ENCODE assay signal across 1 cellular context in the genomic region with DNA sequence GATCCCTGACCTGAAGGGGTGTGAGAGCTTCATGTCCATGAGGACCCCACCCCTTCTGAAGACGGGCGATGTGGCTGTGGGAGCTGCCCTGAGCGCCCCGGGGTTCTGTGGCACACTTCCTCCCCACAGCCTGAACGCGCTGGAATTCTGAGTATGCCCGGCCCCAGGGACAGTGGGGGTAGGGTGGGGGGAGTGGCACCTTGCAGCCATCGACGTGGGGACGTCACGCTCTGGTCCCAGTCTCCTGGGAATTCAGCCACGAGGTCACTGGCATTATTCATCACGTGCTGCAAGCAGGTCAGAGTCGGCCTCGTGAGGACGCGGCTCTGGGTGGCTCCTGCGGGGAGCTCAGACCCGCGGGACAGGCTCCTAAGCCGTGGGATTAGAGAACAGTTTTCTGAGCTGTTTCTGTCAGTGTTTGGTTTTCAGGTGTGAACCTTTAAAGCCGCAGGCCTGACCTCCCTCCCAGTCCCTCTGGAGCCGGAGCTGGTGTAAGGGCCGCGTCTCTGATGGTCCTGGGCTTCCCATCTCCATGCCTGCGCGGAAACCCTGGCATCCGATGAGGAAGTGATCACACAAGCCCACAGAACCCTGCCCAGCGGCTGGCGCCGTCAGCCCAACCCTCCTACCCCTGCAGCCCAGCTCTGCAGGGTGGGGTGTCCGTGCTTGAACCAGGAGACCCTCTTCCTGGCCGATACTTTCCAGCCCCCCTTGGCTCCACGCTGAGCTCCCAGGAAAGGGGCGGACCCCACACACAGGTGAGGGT.
A peak's percentile ranks its signal among the peaks of the same experiment; 100 is the strongest.
TF ChIP-seq lines count a peak whose summit lies in the region.

No MANE protein-coding gene starts in this region.

TF ChIP-seq in K562, 482 proteins besides CTCF, POLR2A, EP300 and RAD21 (continued from another document):
- TF ChIP-seq, protein P1, sequence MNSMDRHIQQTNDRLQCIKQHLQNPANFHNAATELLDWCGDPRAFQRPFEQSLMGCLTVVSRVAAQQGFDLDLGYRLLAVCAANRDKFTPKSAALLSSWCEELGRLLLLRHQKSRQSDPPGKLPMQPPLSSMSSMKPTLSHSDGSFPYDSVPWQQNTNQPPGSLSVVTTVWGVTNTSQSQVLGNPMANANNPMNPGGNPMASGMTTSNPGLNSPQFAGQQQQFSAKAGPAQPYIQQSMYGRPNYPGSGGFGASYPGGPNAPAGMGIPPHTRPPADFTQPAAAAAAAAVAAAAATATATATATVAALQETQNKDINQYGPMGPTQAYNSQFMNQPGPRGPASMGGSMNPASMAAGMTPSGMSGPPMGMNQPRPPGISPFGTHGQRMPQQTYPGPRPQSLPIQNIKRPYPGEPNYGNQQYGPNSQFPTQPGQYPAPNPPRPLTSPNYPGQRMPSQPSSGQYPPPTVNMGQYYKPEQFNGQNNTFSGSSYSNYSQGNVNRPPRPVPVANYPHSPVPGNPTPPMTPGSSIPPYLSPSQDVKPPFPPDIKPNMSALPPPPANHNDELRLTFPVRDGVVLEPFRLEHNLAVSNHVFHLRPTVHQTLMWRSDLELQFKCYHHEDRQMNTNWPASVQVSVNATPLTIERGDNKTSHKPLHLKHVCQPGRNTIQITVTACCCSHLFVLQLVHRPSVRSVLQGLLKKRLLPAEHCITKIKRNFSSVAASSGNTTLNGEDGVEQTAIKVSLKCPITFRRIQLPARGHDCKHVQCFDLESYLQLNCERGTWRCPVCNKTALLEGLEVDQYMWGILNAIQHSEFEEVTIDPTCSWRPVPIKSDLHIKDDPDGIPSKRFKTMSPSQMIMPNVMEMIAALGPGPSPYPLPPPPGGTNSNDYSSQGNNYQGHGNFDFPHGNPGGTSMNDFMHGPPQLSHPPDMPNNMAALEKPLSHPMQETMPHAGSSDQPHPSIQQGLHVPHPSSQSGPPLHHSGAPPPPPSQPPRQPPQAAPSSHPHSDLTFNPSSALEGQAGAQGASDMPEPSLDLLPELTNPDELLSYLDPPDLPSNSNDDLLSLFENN (IDR thresholded peaks at IDR 0.05; ENCODE audit: low read depth in 2 of 2, low read length in 2 of 2) = no peak
- TF ChIP-seq POLR2G (IDR thresholded peaks at IDR 0.05; ENCODE audit: low read depth, low read length) (no peak), TEAD2 (tag; IDR thresholded peaks at IDR 0.05) (no peak), L3MBTL2 (IDR thresholded peaks at IDR 0.05) (peak; percentile 67; the same call in 1 of the 2 replicates), KDM2B (CRISPR knock-in tag; IDR thresholded peaks at IDR 0.05) (no peak), KDM5B (IDR thresholded peaks at IDR 0.05; ENCODE audit: insufficient replicate concordance, low read depth, low read length) (peak; percentile 31), MYC (IDR thresholded peaks at IDR 0.05; ENCODE audit: low read depth, low read length) (no peak), MYC (CRISPR knock-in tag; IDR thresholded peaks at IDR 0.05; ENCODE audit: borderline replicate concordance, low read depth) (peak; percentile 17; the same call in 1 of the 2 replicates), JUNB (CRISPR knock-in tag; conservative IDR thresholded peaks at IDR 0.05) (no peak), RBM14 (IDR thresholded peaks at IDR 0.05; ENCODE audit: borderline replicate concordance, insufficient read depth, low read depth, low read length) (no peak), ARID1B (IDR thresholded peaks at IDR 0.05) (no peak), RBM17 (IDR thresholded peaks at IDR 0.05; ENCODE audit: borderline replicate concordance, low read depth, low read length) (no peak), POLR3G (IDR thresholded peaks at IDR 0.05; ENCODE audit: extremely low read depth, insufficient read length, insufficient replicate concordance) (no peak), SAP30 (IDR thresholded peaks at IDR 0.05; ENCODE audit: borderline replicate concordance, insufficient read depth, low read depth, low read length, poor library complexity, severe bottlenecking) (peak; percentile 38), RAD51 (IDR thresholded peaks at IDR 0.05; ENCODE audit: borderline replicate concordance, low read depth) (peak; percentile 25; the same call in 1 of the 2 replicates)
- TF ChIP-seq, protein P2, sequence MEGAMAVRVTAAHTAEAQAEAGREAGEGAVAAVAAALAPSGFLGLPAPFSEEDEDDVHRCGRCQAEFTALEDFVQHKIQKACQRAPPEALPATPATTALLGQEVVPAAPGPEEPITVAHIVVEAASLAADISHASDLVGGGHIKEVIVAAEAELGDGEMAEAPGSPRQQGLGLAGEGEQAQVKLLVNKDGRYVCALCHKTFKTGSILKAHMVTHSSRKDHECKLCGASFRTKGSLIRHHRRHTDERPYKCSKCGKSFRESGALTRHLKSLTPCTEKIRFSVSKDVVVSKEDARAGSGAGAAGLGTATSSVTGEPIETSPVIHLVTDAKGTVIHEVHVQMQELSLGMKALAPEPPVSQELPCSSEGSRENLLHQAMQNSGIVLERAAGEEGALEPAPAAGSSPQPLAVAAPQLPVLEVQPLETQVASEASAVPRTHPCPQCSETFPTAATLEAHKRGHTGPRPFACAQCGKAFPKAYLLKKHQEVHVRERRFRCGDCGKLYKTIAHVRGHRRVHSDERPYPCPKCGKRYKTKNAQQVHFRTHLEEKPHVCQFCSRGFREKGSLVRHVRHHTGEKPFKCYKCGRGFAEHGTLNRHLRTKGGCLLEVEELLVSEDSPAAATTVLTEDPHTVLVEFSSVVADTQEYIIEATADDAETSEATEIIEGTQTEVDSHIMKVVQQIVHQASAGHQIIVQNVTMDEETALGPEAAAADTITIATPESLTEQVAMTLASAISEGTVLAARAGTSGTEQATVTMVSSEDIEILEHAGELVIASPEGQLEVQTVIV (CRISPR knock-in tag; IDR thresholded peaks at IDR 0.05; ENCODE audit: borderline replicate concordance) = no peak
- TF ChIP-seq, protein P3, sequence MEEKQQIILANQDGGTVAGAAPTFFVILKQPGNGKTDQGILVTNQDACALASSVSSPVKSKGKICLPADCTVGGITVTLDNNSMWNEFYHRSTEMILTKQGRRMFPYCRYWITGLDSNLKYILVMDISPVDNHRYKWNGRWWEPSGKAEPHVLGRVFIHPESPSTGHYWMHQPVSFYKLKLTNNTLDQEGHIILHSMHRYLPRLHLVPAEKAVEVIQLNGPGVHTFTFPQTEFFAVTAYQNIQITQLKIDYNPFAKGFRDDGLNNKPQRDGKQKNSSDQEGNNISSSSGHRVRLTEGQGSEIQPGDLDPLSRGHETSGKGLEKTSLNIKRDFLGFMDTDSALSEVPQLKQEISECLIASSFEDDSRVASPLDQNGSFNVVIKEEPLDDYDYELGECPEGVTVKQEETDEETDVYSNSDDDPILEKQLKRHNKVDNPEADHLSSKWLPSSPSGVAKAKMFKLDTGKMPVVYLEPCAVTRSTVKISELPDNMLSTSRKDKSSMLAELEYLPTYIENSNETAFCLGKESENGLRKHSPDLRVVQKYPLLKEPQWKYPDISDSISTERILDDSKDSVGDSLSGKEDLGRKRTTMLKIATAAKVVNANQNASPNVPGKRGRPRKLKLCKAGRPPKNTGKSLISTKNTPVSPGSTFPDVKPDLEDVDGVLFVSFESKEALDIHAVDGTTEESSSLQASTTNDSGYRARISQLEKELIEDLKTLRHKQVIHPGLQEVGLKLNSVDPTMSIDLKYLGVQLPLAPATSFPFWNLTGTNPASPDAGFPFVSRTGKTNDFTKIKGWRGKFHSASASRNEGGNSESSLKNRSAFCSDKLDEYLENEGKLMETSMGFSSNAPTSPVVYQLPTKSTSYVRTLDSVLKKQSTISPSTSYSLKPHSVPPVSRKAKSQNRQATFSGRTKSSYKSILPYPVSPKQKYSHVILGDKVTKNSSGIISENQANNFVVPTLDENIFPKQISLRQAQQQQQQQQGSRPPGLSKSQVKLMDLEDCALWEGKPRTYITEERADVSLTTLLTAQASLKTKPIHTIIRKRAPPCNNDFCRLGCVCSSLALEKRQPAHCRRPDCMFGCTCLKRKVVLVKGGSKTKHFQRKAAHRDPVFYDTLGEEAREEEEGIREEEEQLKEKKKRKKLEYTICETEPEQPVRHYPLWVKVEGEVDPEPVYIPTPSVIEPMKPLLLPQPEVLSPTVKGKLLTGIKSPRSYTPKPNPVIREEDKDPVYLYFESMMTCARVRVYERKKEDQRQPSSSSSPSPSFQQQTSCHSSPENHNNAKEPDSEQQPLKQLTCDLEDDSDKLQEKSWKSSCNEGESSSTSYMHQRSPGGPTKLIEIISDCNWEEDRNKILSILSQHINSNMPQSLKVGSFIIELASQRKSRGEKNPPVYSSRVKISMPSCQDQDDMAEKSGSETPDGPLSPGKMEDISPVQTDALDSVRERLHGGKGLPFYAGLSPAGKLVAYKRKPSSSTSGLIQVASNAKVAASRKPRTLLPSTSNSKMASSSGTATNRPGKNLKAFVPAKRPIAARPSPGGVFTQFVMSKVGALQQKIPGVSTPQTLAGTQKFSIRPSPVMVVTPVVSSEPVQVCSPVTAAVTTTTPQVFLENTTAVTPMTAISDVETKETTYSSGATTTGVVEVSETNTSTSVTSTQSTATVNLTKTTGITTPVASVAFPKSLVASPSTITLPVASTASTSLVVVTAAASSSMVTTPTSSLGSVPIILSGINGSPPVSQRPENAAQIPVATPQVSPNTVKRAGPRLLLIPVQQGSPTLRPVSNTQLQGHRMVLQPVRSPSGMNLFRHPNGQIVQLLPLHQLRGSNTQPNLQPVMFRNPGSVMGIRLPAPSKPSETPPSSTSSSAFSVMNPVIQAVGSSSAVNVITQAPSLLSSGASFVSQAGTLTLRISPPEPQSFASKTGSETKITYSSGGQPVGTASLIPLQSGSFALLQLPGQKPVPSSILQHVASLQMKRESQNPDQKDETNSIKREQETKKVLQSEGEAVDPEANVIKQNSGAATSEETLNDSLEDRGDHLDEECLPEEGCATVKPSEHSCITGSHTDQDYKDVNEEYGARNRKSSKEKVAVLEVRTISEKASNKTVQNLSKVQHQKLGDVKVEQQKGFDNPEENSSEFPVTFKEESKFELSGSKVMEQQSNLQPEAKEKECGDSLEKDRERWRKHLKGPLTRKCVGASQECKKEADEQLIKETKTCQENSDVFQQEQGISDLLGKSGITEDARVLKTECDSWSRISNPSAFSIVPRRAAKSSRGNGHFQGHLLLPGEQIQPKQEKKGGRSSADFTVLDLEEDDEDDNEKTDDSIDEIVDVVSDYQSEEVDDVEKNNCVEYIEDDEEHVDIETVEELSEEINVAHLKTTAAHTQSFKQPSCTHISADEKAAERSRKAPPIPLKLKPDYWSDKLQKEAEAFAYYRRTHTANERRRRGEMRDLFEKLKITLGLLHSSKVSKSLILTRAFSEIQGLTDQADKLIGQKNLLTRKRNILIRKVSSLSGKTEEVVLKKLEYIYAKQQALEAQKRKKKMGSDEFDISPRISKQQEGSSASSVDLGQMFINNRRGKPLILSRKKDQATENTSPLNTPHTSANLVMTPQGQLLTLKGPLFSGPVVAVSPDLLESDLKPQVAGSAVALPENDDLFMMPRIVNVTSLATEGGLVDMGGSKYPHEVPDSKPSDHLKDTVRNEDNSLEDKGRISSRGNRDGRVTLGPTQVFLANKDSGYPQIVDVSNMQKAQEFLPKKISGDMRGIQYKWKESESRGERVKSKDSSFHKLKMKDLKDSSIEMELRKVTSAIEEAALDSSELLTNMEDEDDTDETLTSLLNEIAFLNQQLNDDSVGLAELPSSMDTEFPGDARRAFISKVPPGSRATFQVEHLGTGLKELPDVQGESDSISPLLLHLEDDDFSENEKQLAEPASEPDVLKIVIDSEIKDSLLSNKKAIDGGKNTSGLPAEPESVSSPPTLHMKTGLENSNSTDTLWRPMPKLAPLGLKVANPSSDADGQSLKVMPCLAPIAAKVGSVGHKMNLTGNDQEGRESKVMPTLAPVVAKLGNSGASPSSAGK (IDR thresholded peaks at IDR 0.05) = peak; percentile 39
- TF ChIP-seq, protein P4, sequence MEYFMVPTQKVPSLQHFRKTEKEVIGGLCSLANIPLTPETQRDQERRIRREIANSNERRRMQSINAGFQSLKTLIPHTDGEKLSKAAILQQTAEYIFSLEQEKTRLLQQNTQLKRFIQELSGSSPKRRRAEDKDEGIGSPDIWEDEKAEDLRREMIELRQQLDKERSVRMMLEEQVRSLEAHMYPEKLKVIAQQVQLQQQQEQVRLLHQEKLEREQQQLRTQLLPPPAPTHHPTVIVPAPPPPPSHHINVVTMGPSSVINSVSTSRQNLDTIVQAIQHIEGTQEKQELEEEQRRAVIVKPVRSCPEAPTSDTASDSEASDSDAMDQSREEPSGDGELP (CRISPR knock-in tag; IDR thresholded peaks at IDR 0.05; ENCODE audit: borderline replicate concordance) = no peak
